In the genomic region with DNA sequence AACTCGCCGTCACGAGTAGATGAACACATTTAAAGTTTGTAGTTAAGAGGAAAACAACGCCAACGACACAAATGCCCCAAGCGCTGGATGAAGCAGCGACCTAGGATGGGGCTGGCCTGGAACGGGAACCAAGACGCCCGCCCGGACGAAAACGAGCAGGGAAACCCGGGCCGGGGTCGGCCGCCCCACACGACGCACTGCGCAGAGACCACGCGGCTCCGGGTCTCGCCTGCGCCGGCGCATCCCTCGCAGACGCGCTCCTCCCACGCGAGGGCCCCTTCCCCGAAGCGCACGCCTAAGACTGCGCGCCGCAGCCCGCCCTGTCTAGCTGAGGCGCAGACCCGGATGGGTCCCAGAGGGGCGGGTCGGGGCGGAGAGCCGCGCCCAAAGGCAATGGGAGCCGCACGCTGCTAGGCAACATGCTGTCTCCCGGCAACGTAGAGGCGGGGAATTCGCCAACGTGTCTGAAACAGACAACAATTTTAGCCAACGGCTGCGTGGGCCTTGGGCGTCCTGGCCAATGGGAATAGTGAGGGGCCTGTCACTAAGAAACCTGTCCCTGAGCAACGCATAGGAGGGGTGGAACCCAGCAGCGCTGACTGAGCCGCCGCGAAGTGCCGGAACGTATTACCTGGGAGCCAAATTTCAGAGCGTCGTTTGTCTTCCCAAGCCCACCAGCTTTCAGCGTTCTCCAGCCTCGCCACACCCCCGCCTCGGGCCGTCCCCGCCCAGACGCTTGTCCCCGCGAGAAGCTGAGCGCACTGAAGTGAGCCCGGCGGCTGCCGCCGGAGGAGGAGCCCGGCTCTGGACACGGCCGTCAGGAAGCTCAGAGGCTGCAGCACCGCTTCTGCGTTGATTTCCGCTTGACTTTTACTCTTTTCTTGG, we compare ENCODE assay signal across 8 cellular contexts. TPM values are rescaled to one million over a fixed set of nuclear protein-coding genes. Genes with fewer than 3 reads are reported as not detected.
DNase-seq lines count a peak whose midpoint lies in the region; ATAC-seq and TF ChIP-seq lines count a peak whose summit lies in the region.

No MANE protein-coding gene starts in this region.

- DNase-seq in GM06990 (ENCODE audit: extremely low read depth, insufficient read length): peak; percentile 92
- DNase-seq in NCI-H1930 (lab: John Stamatoyannopoulos, UW): peak; percentile 95 to 99
- DNase-seq in activated CD4-positive, alpha-beta T cell treated with anti-CD3 and anti-CD28 coated beads for 24 hours (ENCODE audit: low read depth in 2 of 2): peak; percentile 91 to 94
- peak; percentile 90 for DNase-seq in cerebellum (ENCODE audit: low spot score)
- DNase-seq in islet precursor cell: peak; percentile 100
- peak; percentile 92 for DNase-seq in stimulated activated CD4-positive, alpha-beta T cell treated with anti-CD3 and anti-CD28 coated beads, Interleukin-12 subunit alpha, Interleukin-12 subunit beta, amount 100 ng/mL, for 4 hours
- no peak for DNase-seq in SHP77 (lab: John Stamatoyannopoulos, UW)

- ATAC-seq in HG02571 (IDR thresholded peaks at IDR 0.05; ENCODE audit: unreplicated experiment): peak; percentile 91

- H3K36me3 ChIP-seq in GM06990 (ENCODE audit: control insufficient read depth, insufficient read depth, low read length): no peaks in the 10 kb centered on the region

- peak overlapping the region; percentile 62 for H3K4me3 ChIP-seq in GM06990 (replicated peaks; ENCODE audit: low read depth, low read length)

- H3K27me3 ChIP-seq in GM06990 (replicated peaks; ENCODE audit: control insufficient read depth, insufficient read depth, low read length): no peaks in the 10 kb centered on the region

- TF ChIP-seq CTCF in GM06990 (IDR thresholded peaks at IDR 0.05; ENCODE audit: insufficient read depth, low read length, poor library complexity, severe bottlenecking): no peak

RNA-seq across cellular contexts. Expression of a gene that starts 21.0 kb away (rescaled TPM):
- total RNA-seq in cerebellum: 46.1 TPM

RNA-seq across cellular contexts. Expression of a gene that starts 47.7 kb away (rescaled TPM):
- 35.0 TPM for total RNA-seq in cerebellum

Comparison
In these comparisons a context has a peak if more than half of its experiments do, and no peak if none do; other contexts are left out.
1. DNase-seq: peak in GM06990 (single experiment), NCI-H1930 (2 of 2), activated CD4-positive, alpha-beta T cell treated with anti-CD3 and anti-CD28 coated beads for 24 hours (2 of 2), cerebellum (single experiment), islet precursor cell (single experiment) and stimulated activated CD4-positive, alpha-beta T cell treated with anti-CD3 and anti-CD28 coated beads, Interleukin-12 subunit alpha, Interleukin-12 subunit beta, amount 100 ng/mL, for 4 hours (single experiment); none in SHP77 (0 of 2).